ENCODE assay signal across 23 cellular contexts in the genomic region with DNA sequence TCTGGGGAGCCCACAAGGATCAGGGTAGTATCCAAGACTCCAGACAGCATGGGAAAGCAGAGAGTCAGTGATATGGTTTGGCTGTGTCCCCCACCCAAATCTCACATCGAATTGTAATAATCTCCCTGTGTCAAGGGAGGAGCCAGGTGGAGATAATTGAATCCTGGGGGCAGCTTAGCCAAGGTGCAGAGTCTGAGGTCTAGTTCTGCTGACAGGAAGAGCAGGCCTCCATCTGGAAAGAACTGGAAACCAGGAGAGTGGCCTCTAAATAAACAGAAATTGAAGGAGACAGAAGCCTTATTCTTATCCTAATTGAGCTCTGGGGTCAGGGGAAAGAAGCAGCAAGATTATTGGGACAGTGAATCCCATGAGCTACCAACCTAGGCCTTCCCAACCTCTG.
DNase-seq lines count a peak whose midpoint lies in the region; ATAC-seq and TF ChIP-seq lines count a peak whose summit lies in the region.
"Had no signal": no experiment of that assay in that cellular context is flagged by ENCODE, and none has a peak within 500 bp of the region (broad histone marks: within the 10 kb centered on the region; RNA-seq: fewer than 3 reads in every experiment).

No MANE protein-coding gene starts in this region.

- H2AFZ ChIP-seq in hepatocyte: no peak overlapping the region

- no peaks in the 10 kb centered on the region for H3K4me1 Mint-ChIP-seq in stimulated activated naive CD8-positive, alpha-beta T cell treated with anti-CD3 and anti-CD28 coated beads, Interleukin-15, amount 100 ng/mL, for 72 hours
- H3K4me1 Mint-ChIP-seq in nephron progenitor cell: peaks cover 82% of the 10 kb centered on the region
- H3K4me1 Mint-ChIP-seq in Calu3 (ENCODE audit: low read depth, unreplicated experiment): peaks cover 7% of the 10 kb centered on the region
- H3K4me1 Mint-ChIP-seq: CD14-positive monocyte had no signal

- H4K20me1 ChIP-seq in hepatocyte (ENCODE audit: insufficient read depth, poor library complexity, severe bottlenecking): no peaks in the 10 kb centered on the region
- H4K20me1 ChIP-seq: BLaER1 treated with 17β-estradiol and CSF1 and Interleukin-3, amounts not matched to agents 10 nM and 100 nM had no signal

- no peaks in the 10 kb centered on the region for H3K27me3 Mint-ChIP-seq in stimulated activated naive CD8-positive, alpha-beta T cell treated with anti-CD3 and anti-CD28 coated beads, Interleukin-15, amount 100 ng/mL, for 72 hours
- H3K27me3 Mint-ChIP-seq in nephron progenitor cell (ENCODE audit: low read depth, poor library complexity) (no peaks in the 10 kb centered on the region), Calu3 (ENCODE audit: unreplicated experiment) (no peaks in the 10 kb centered on the region)

- TF ChIP-seq CTCF in VCaP (conservative IDR thresholded peaks at IDR 0.05) (no peak), nephron progenitor cell (IDR thresholded peaks at IDR 0.05) (no peak), Calu3 (IDR thresholded peaks at IDR 0.05; ENCODE audit: unreplicated experiment) (no peak), hepatocyte (IDR thresholded peaks at IDR 0.05; ENCODE audit: poor library complexity) (no peak)

- H3K36me3 Mint-ChIP-seq in nephron progenitor cell (ENCODE audit: low read depth) (peaks cover 18% of the 10 kb centered on the region), Calu3 (ENCODE audit: insufficient read depth, unreplicated experiment) (no peaks in the 10 kb centered on the region)
- H3K36me3 Mint-ChIP-seq: CD14-positive monocyte; CD8-positive, alpha-beta memory T cell had no signal

- no peaks in the 10 kb centered on the region for H3K27me3 ChIP-seq in hepatocyte
- H3K27me3 ChIP-seq: BE2C; BLaER1 treated with 17β-estradiol and CSF1 and Interleukin-3, amounts not matched to agents 10 nM and 100 nM had no signal

- H3K27ac Mint-ChIP-seq in stimulated activated naive CD8-positive, alpha-beta T cell treated with anti-CD3 and anti-CD28 coated beads, Interleukin-15, amount 100 ng/mL, for 72 hours: no peak overlapping the region
- H3K27ac Mint-ChIP-seq in nephron progenitor cell (peak overlapping the region; percentile 91), Calu3 (ENCODE audit: unreplicated experiment) (no peak overlapping the region)
- H3K27ac Mint-ChIP-seq: CD4-positive, alpha-beta T cell; CD8-positive, alpha-beta memory T cell had no signal

- DNase-seq in stimulated activated naive CD8-positive, alpha-beta T cell treated with anti-CD3 and anti-CD28 coated beads, Interleukin-15, amount 100 ng/mL, for 72 hours: no peak
- no peak for DNase-seq in stimulated activated naive CD8-positive, alpha-beta T cell treated with anti-CD3 and anti-CD28 coated beads, Interleukin-15, Interleukin-2, amounts not matched to agents 100 U/mL and 50 U/mL, for 24 hours
- DNase-seq in nephron progenitor cell (no peak), NCI-H1417 (lab: John Stamatoyannopoulos, UW) (no peak), Calu3 (no peak), hepatocyte (ENCODE audit: low spot score) (no peak)
- DNase-seq: 8988T; ACHN; AML-193; BE2C; CD4-positive, alpha-beta T cell; CD8-positive, alpha-beta memory T cell; DMS79; EL; GDM1; GOT3; H7 had no signal

- H3K4me2 ChIP-seq in hepatocyte: no peak overlapping the region
- H3K4me2 ChIP-seq: A549; BLaER1 treated with 17β-estradiol and CSF1 and Interleukin-3, amounts not matched to agents 10 nM and 100 nM had no signal

- no peak overlapping the region for H3K4me3 ChIP-seq in hepatocyte
- H3K4me3 ChIP-seq: A549; BLaER1 treated with 17β-estradiol and CSF1 and Interleukin-3, amounts not matched to agents 10 nM and 100 nM; GM12878 had no signal

- intact Hi-C loops in Calu3 (cut with micrococcal nuclease; ENCODE audit: unreplicated experiment): no loop called here

- no peaks in the 10 kb centered on the region for H3K9me2 ChIP-seq in hepatocyte (replicated peaks; ENCODE audit: insufficient read depth)

- no peaks in the 10 kb centered on the region for H3K9me3 Mint-ChIP-seq in stimulated activated naive CD8-positive, alpha-beta T cell treated with anti-CD3 and anti-CD28 coated beads, Interleukin-15, amount 100 ng/mL, for 72 hours
- H3K9me3 Mint-ChIP-seq in nephron progenitor cell: peaks cover 30% of the 10 kb centered on the region
- H3K9me3 Mint-ChIP-seq in Calu3 (ENCODE audit: low read depth, unreplicated experiment): no peaks in the 10 kb centered on the region
- H3K9me3 Mint-ChIP-seq: CD4-positive, alpha-beta T cell; CD8-positive, alpha-beta memory T cell had no signal

- no peaks in the 10 kb centered on the region for H3K36me3 ChIP-seq in hepatocyte (replicated peaks; ENCODE audit: insufficient read depth, low read depth)
- H3K36me3 ChIP-seq: BE2C; BLaER1 treated with 17β-estradiol and CSF1 and Interleukin-3, amounts not matched to agents 10 nM and 100 nM had no signal

- 95% methylated on average over 1 of the region's 1 CpG for WGBS in hepatocyte (ENCODE audit: low lambda C conversion rate, missing lambda C conversion rate)

- H3K27ac ChIP-seq in VCaP (peak overlapping the region; percentile 96), hepatocyte (no peak overlapping the region)
- H3K27ac ChIP-seq: A549; BLaER1 treated with 17β-estradiol and CSF1 and Interleukin-3, amounts not matched to agents 10 nM and 100 nM had no signal

- no peaks in the 10 kb centered on the region for H3K9me3 ChIP-seq in hepatocyte (ENCODE audit: low read depth)
- H3K9me3 ChIP-seq: A549, BE2C had no signal

- no peaks in the 10 kb centered on the region for H3K79me2 ChIP-seq in hepatocyte

- peaks cover 27% of the 10 kb centered on the region for H3K4me1 ChIP-seq in hepatocyte (ENCODE audit: insufficient read depth)

- CTCF ChIA-PET in Calu3 (lab: Charles Lee): no interaction called here

- ATAC-seq in stimulated activated naive CD8-positive, alpha-beta T cell treated with anti-CD3 and anti-CD28 coated beads, Interleukin-15, amount 100 ng/mL, for 72 hours: peak; percentile 15
- ATAC-seq in stimulated activated naive CD8-positive, alpha-beta T cell treated with anti-CD3 and anti-CD28 coated beads, Interleukin-15, Interleukin-2, amounts not matched to agents 100 U/mL and 50 U/mL, for 24 hours: no peak
- ATAC-seq: A549, HCT116 had no signal

- no TSS peak for BruUV-seq in Calu3 (replicated peaks; lab: Mats Ljungman, UMichigan)

- no peak overlapping the region for H3K4me3 Mint-ChIP-seq in stimulated activated naive CD8-positive, alpha-beta T cell treated with anti-CD3 and anti-CD28 coated beads, Interleukin-15, amount 100 ng/mL, for 72 hours
- no peak overlapping the region for H3K4me3 Mint-ChIP-seq in nephron progenitor cell
- H3K4me3 Mint-ChIP-seq in Calu3 (ENCODE audit: low read depth, unreplicated experiment): no peak overlapping the region
- H3K4me3 Mint-ChIP-seq: CD14-positive monocyte; CD4-positive, alpha-beta T cell; CD8-positive, alpha-beta memory T cell had no signal
